Comparison of ENCODE assay signal across 19 cellular contexts in genomic region chr21:45837936-45838335, GRCh38.
"Had no signal": no experiment of that assay in that cellular context is flagged by ENCODE, and none has a peak within 500 bp of the region (broad histone marks: within the 10 kb centered on the region; RNA-seq: fewer than 3 reads in every experiment).

No MANE protein-coding gene starts in this region.

- H3K4me3 ChIP-seq: adrenal gland, breast epithelium had no signal

- H3K27me3 ChIP-seq: adrenal gland, breast epithelium had no signal

- H3K36me3 ChIP-seq: adrenal gland, breast epithelium had no signal

- H3K9ac ChIP-seq: SK-N-SH had no signal

- H3K4me1 ChIP-seq: adrenal gland, breast epithelium had no signal

- H3K27ac ChIP-seq: adrenal gland, breast epithelium had no signal

- ATAC-seq: activated CD4-positive, alpha-beta T cell treated with anti-CD3 and anti-CD28 coated beads for 36 hours; activated T-helper 17 cell treated with anti-CD3 and anti-CD28 coated beads, Interleukin-2, amount 50 U/mL, for 72 hours had no signal

- H3K4me2 ChIP-seq: SK-N-SH had no signal

- DNase-seq: activated CD4-positive, alpha-beta memory T cell treated with anti-CD3 and anti-CD28 coated beads, Interleukin-2, amount 10 ng/mL, durations not matched to agents 7 days and 5 days; activated CD4-positive, alpha-beta T cell treated with anti-CD3 and anti-CD28 coated beads for 36 hours; activated CD4-positive, alpha-beta T cell treated with anti-CD3 and anti-CD28 coated beads, Interleukin-2, amount 50 U/mL, for 1 hour; activated naive CD4-positive, alpha-beta T cell treated with anti-CD3 and anti-CD28 coated beads, Interleukin-2, amount 50 U/mL, for 16 hours; activated naive CD8-positive, alpha-beta T cell treated with anti-CD3 and anti-CD28 coated beads, Interleukin-2, amount 10 ng/mL, durations not matched to agents 7 days and 5 days; activated T-cell treated with anti-CD3 and anti-CD28 coated beads for 4 hours; activated T-cell treated with anti-CD3 and anti-CD28 coated beads, Interleukin-2, amount 50 U/mL, for 48 hours; MM.1S; NCI-H1105; NCI-H1436; NCI-H1694 treated with DMSO at 0.1 percent for 48 hours; NCI-H2029 treated with DMSO at 0.1 percent for 48 hours; NCI-H345; NCI-H510A; SK-N-SH; T-helper 1 cell had no signal
